8 cellular contexts compared by ENCODE assay signal in genomic region chr2:32064021-32064678, GRCh38. TPM values are rescaled to one million over a fixed set of nuclear protein-coding genes. Genes with fewer than 3 reads are reported as not detected.
DNase-seq lines count a peak whose midpoint lies in the region; FAIRE-seq and TF ChIP-seq lines count a peak whose summit lies in the region.
"Had no signal": no experiment of that assay in that cellular context is flagged by ENCODE, and none has a peak within 500 bp of the region (broad histone marks: within the 10 kb centered on the region; RNA-seq: fewer than 3 reads in every experiment).

No MANE protein-coding gene starts in this region.

- no peak for TF ChIP-seq CTCF in astrocyte of the cerebellum (IDR thresholded peaks at IDR 0.05; ENCODE audit: low read depth, low read length, missing control alignments)

- FAIRE-seq in GM12892 (lab: Jason Lieb, UNC) = peak; percentile 57

- no peak for TF ChIP-seq POLR2A in GM12892 (IDR thresholded peaks at IDR 0.05; ENCODE audit: low read depth, low read length)

- in situ Hi-C loops in HAP-1 (cut with MboI; ENCODE audit: low sequenced_read_pairs) = no loop called here
- in situ Hi-C loops in astrocyte of the cerebellum (cut with HindIII; ENCODE audit: low sequenced_read_pairs) = no loop called here

- no peaks in the 10 kb centered on the region for H3K27me3 ChIP-seq in HAP-1 (ENCODE audit: low read depth)
- H3K27me3 ChIP-seq: foreskin keratinocyte had no signal

- H3K36me3 ChIP-seq in HAP-1 (replicated peaks) = no peaks in the 10 kb centered on the region

- DNase-seq in GM12892 (ENCODE audit: insufficient read length) (peak; percentile 23), HAP-1 (ENCODE audit: low spot score in 2 of 2) (peak in 1 of 2 experiments; percentile 23), NCI-H748 treated with DMSO at 0.1 percent for 48 hours (lab: John Stamatoyannopoulos, UW) (peak; percentile 25), astrocyte of the cerebellum (ENCODE audit: low read depth) (no peak), inferior parietal cortex (ENCODE audit: extremely low spot score) (peak; percentile 14)
- peak; percentile 11 for DNase-seq in stimulated activated CD4-positive, alpha-beta T cell treated with anti-CD3 and anti-CD28 coated beads, Interleukin-4, amount 100 ng/mL, for 24 hours
- DNase-seq in activated CD4-positive, CD25-positive, alpha-beta regulatory T cell treated with anti-CD3 and anti-CD28 coated beads, Interleukin-2, amount 50 U/mL, for 72 hours = no peak

- H3K9me3 ChIP-seq in HAP-1 = no peaks in the 10 kb centered on the region; the same call in 1 of the 2 replicates

- peaks cover 17% of the 10 kb centered on the region for H3K4me1 ChIP-seq in HAP-1

- H3K4me3 ChIP-seq in HAP-1 (peak overlapping the region; percentile 86), astrocyte of the cerebellum (ENCODE audit: low read depth, low read length) (peak overlapping the region; percentile 71)

RNA-seq across cellular contexts. Expression of gene SPAST, which starts 0.8 kb away (rescaled TPM):
- 9.3 TPM for polyA plus RNA-seq in GM12892 (2012; ENCODE audit: missing spikeins)

RNA-seq across cellular contexts. Expression of gene DPY30, which starts 24.5 kb away (rescaled TPM):
- polyA plus RNA-seq in GM12892 (2012; ENCODE audit: missing spikeins) = 100 TPM

RNA-seq across cellular contexts. Expression of gene MEMO1, which starts 53.3 kb away (rescaled TPM):
- 63.3 TPM for polyA plus RNA-seq in GM12892 (2012; ENCODE audit: missing spikeins)

Comparison
In these comparisons a context has a peak if more than half of its experiments do, and no peak if none do; other contexts are left out.
1. DNase-seq: peak in GM12892 (single experiment), NCI-H748 treated with DMSO at 0.1 percent for 48 hours (single experiment), inferior parietal cortex (single experiment) and stimulated activated CD4-positive, alpha-beta T cell treated with anti-CD3 and anti-CD28 coated beads, Interleukin-4, amount 100 ng/mL, for 24 hours (single experiment); none in astrocyte of the cerebellum (single experiment) and activated CD4-positive, CD25-positive, alpha-beta regulatory T cell treated with anti-CD3 and anti-CD28 coated beads, Interleukin-2, amount 50 U/mL, for 72 hours (single experiment).